24 cellular contexts compared by ENCODE assay signal in the genomic region with DNA sequence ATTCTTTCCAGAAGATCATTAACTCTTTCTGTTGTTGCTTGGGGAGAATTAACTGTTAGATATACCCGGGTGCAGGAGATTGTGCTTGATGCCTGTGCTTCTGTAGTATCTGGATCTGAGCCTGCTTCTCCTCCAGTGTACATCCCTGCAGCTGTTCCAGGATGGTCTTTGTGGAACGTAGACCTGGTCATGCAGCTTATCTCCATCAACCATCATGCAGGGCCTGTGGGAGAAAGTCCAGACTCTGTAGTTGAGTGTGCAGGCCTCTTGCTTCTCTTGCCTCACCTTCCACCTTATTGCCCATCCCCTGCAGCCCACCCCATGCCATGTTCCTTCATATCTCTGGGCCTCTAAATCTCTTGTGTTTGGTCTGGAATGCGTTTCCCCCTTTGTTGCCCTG.
"Had no signal": no experiment of that assay in that cellular context is flagged by ENCODE, and none has a peak within 500 bp of the region (broad histone marks: within the 10 kb centered on the region; RNA-seq: fewer than 3 reads in every experiment).

No MANE protein-coding gene starts in this region.

- H3K4me2 ChIP-seq: hepatocyte had no signal

- H3K27ac Mint-ChIP-seq: naive thymus-derived CD4-positive, alpha-beta T cell; natural killer cell treated with Interleukin-12 subunit alpha and Interleukin-12 subunit beta and Interleukin-15 and Interleukin-18, amount 100 ng/mL, for 72 hours; progenitor cell of endocrine pancreas; stimulated activated naive CD8-positive, alpha-beta T cell treated with anti-CD3 and anti-CD28 coated beads, Interleukin-15, Interleukin-2, amounts not matched to agents 100 ng/mL and 50 ng/mL, for 24 hours; type B pancreatic cell had no signal

- H3K4me3 ChIP-seq: heart right ventricle, hepatocyte, lower lobe of right lung, mucosa of descending colon, ovary, right atrium auricular region, skin epidermis, spleen, suprapubic skin, thoracic aorta, tibial artery, uterus had no signal

- H3K27me3 Mint-ChIP-seq: naive thymus-derived CD4-positive, alpha-beta T cell; natural killer cell treated with Interleukin-12 subunit alpha and Interleukin-12 subunit beta and Interleukin-15 and Interleukin-18, amount 100 ng/mL, for 72 hours; progenitor cell of endocrine pancreas; stimulated activated naive CD8-positive, alpha-beta T cell treated with anti-CD3 and anti-CD28 coated beads, Interleukin-15, Interleukin-2, amounts not matched to agents 100 ng/mL and 50 ng/mL, for 24 hours; type B pancreatic cell had no signal

- ATAC-seq: heart right ventricle; lower lobe of right lung; mucosa of descending colon; naive thymus-derived CD4-positive, alpha-beta T cell; natural killer cell treated with Interleukin-12 subunit alpha and Interleukin-12 subunit beta and Interleukin-15 and Interleukin-18, amount 100 ng/mL, for 72 hours; sciatic nerve; stimulated activated effector memory CD8-positive, alpha-beta T cell treated with anti-CD3 and anti-CD28 coated beads, Interleukin-12 subunit alpha, Interleukin-12 subunit beta, amount 100 ng/mL, for 72 hours had no signal

- H3K36me3 Mint-ChIP-seq: natural killer cell treated with Interleukin-12 subunit alpha and Interleukin-12 subunit beta and Interleukin-15 and Interleukin-18, amount 100 ng/mL, for 72 hours; stimulated activated effector memory CD8-positive, alpha-beta T cell treated with anti-CD3 and anti-CD28 coated beads, Interleukin-12 subunit alpha, Interleukin-12 subunit beta, amount 100 ng/mL, for 72 hours; type B pancreatic cell had no signal

- H3K27ac ChIP-seq: heart right ventricle, hepatocyte, lower lobe of right lung, ovary, right atrium auricular region, skin epidermis, spleen, suprapubic skin, thoracic aorta, tibial artery, uterus had no signal

- H3K4me1 ChIP-seq: heart right ventricle, lower lobe of right lung, right atrium auricular region, suprapubic skin, uterus had no signal

- H3K36me3 ChIP-seq: lower lobe of right lung, ovary, right atrium auricular region, suprapubic skin, thoracic aorta, tibial artery, uterus had no signal

- H2AFZ ChIP-seq: hepatocyte had no signal

- H3K9me3 Mint-ChIP-seq: naive thymus-derived CD4-positive, alpha-beta T cell; natural killer cell treated with Interleukin-12 subunit alpha and Interleukin-12 subunit beta and Interleukin-15 and Interleukin-18, amount 100 ng/mL, for 72 hours; stimulated activated effector memory CD8-positive, alpha-beta T cell treated with anti-CD3 and anti-CD28 coated beads, Interleukin-12 subunit alpha, Interleukin-12 subunit beta, amount 100 ng/mL, for 72 hours; stimulated activated naive CD8-positive, alpha-beta T cell treated with anti-CD3 and anti-CD28 coated beads, Interleukin-15, Interleukin-2, amounts not matched to agents 100 ng/mL and 50 ng/mL, for 24 hours; type B pancreatic cell had no signal

- H3K9me3 ChIP-seq: heart right ventricle, lower lobe of right lung, mucosa of descending colon, ovary, right atrium auricular region, spleen, suprapubic skin, thoracic aorta, tibial artery, uterus had no signal

- H3K4me3 Mint-ChIP-seq: naive thymus-derived CD4-positive, alpha-beta T cell; natural killer cell treated with Interleukin-12 subunit alpha and Interleukin-12 subunit beta and Interleukin-15 and Interleukin-18, amount 100 ng/mL, for 72 hours; stimulated activated effector memory CD8-positive, alpha-beta T cell treated with anti-CD3 and anti-CD28 coated beads, Interleukin-12 subunit alpha, Interleukin-12 subunit beta, amount 100 ng/mL, for 72 hours; stimulated activated naive CD8-positive, alpha-beta T cell treated with anti-CD3 and anti-CD28 coated beads, Interleukin-15, Interleukin-2, amounts not matched to agents 100 ng/mL and 50 ng/mL, for 24 hours; type B pancreatic cell had no signal

- DNase-seq: heart right ventricle; islet precursor cell; lower lobe of right lung; mammary epithelial cell; midbrain; mucosa of descending colon; naive thymus-derived CD4-positive, alpha-beta T cell; ovary; spleen; stimulated activated CD4-positive, alpha-beta T cell treated with anti-CD3 and anti-CD28 coated beads, Interleukin-4, amount 100 ng/mL, for 24 hours; stimulated activated naive CD4-positive, alpha-beta T cell; tibial artery; uterus had no signal

- H3K27me3 ChIP-seq: heart right ventricle, hepatocyte, ovary, right atrium auricular region, spleen, suprapubic skin, tibial artery, uterus had no signal
